8 cellular contexts compared by ENCODE assay signal in the genomic region with DNA sequence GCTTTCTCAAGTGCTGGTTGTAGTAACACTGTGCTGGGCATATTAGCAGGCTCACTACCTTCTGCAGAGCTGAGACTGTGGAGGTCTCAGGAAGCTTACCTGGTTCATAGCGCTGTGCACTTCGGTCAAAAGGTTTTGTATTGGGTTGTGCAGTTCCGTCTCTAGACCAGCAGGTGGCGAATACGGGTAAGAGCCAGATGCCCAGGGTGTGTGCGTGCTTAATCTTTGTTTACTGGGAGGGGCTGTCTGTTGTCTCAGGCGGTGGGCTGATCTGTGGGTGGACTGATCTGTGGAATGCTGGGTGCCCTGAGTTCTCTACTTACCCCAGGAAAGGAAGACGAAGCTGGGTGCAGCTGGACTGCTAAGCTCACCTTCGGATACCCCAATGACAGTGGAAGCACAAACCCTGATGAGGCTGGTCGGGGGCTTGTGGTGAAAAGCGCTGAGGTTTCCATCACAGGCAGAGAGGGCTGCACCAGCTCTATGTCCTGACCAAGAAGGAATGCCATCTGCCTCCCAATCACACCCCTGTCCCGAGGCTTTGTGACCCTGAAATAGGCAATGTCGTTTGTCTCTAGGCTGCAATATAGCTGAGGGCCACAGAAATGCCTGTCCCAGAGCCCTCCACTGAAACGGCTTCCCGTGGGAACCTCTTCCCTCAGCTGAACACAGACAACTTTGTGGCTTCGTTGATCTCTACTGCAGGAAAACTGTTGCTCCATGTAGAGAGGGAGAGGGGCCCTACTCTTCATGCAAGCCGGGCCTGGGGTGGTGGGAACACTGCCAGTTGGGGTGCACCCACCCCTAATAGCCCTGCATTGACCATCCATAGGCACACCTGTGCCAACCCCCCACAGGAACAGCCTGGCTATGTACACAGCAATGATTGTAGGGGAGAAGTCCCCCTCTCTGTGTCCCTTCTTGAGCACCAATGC. TPM values are rescaled to one million over a fixed set of nuclear protein-coding genes. Genes with fewer than 3 reads are reported as not detected.
A peak's percentile ranks its signal among the peaks of the same experiment; 100 is the strongest.
DNase-seq lines count a peak whose midpoint lies in the region; ATAC-seq, FAIRE-seq and TF ChIP-seq lines count a peak whose summit lies in the region.

No MANE protein-coding gene starts in this region.

- in situ Hi-C loops in SK-MEL-5 (cut with HindIII; ENCODE audit: low pct_unique_long_range_greater_than_20kb, low sequenced_read_pairs): no loop called here

- no peak overlapping the region for H3K27ac ChIP-seq in pancreas
- H3K27ac ChIP-seq in tibial artery: no peak overlapping the region

- no peak for FAIRE-seq in pancreas (lab: Jason Lieb, UNC)

- peaks cover 3% of the 10 kb centered on the region for H3K27me3 Mint-ChIP-seq in activated naive CD4-positive, alpha-beta T cell treated with anti-CD3 and anti-CD28 coated beads, Interleukin-2, amount 10 ng/mL, durations not matched to agents 7 days and 5 days
- peaks cover 6% of the 10 kb centered on the region for H3K27me3 Mint-ChIP-seq in glutamatergic neuron (ENCODE audit: unreplicated experiment)

- TF ChIP-seq CTCF in glutamatergic neuron (IDR thresholded peaks at IDR 0.05; ENCODE audit: partially characterized antibody, unreplicated experiment) (peak; percentile 97), pancreas (IDR thresholded peaks at IDR 0.05) (peak; percentile 81 to 91 (median 88)), tibial artery (IDR thresholded peaks at IDR 0.05) (peak; percentile 92 to 93)

- ATAC-seq in GM21786 (IDR thresholded peaks at IDR 0.05; ENCODE audit: unreplicated experiment) (peak; percentile 89), pancreas (peak; percentile 87 to 99 (median 99))

- peaks cover 0 to 6% (median 5%) of the 10 kb centered on the region in 3 donors for H3K4me1 ChIP-seq in pancreas
- peaks cover 0 to 11% (median 7%) of the 10 kb centered on the region in 4 donors for H3K4me1 ChIP-seq in tibial artery

- H3K27ac Mint-ChIP-seq in activated naive CD4-positive, alpha-beta T cell treated with anti-CD3 and anti-CD28 coated beads, Interleukin-2, amount 10 ng/mL, durations not matched to agents 7 days and 5 days: no peak overlapping the region
- peak overlapping the region; percentile 79 for H3K27ac Mint-ChIP-seq in glutamatergic neuron (ENCODE audit: unreplicated experiment)

- 24 to 27% methylated on average over 17 of the region's 17 CpGs for WGBS in pancreas, 2 donors

- no peaks in the 10 kb centered on the region for H3K9me3 Mint-ChIP-seq in activated naive CD4-positive, alpha-beta T cell treated with anti-CD3 and anti-CD28 coated beads, Interleukin-2, amount 10 ng/mL, durations not matched to agents 7 days and 5 days
- peaks cover 7% of the 10 kb centered on the region for H3K9me3 Mint-ChIP-seq in glutamatergic neuron (ENCODE audit: unreplicated experiment)

- CTCF ChIA-PET in activated naive CD4-positive, alpha-beta T cell treated with anti-CD3 and anti-CD28 coated beads, Interleukin-2, amount 10 ng/mL, durations not matched to agents 7 days and 5 days (lab: Charles Lee): interaction anchor here (0.6 to 3.9 kb wide), 29 partner anchors 13 to 1227 kb away, joined by 3 to 42 read pairs (median 3); partner anchors contain the start of genes FAM117B and ICA1L

- H3K9me3 ChIP-seq in pancreas (no peaks in the 10 kb centered on the region), tibial artery (peaks cover 0 to 3% (median 0%) of the 10 kb centered on the region in 3 donors)

- H3K27me3 ChIP-seq in pancreas: no peaks in the 10 kb centered on the region
- no peaks in the 10 kb centered on the region for H3K27me3 ChIP-seq in tibial artery

- intact Hi-C loops in pancreas (cut with DNase I) (no loop called here), tibial artery (cut with DNase I; ENCODE audit: low total_unique reads) (loop anchor here (2.0 kb wide), 1 partner anchor 282 kb away; the partner anchor contains the start of gene ICA1L)

- H3K4me3 Mint-ChIP-seq in activated naive CD4-positive, alpha-beta T cell treated with anti-CD3 and anti-CD28 coated beads, Interleukin-2, amount 10 ng/mL, durations not matched to agents 7 days and 5 days: no peak overlapping the region
- no peak overlapping the region for H3K4me3 Mint-ChIP-seq in glutamatergic neuron (ENCODE audit: unreplicated experiment)

- no peaks in the 10 kb centered on the region for H3K36me3 Mint-ChIP-seq in activated naive CD4-positive, alpha-beta T cell treated with anti-CD3 and anti-CD28 coated beads, Interleukin-2, amount 10 ng/mL, durations not matched to agents 7 days and 5 days
- peaks cover 3% of the 10 kb centered on the region for H3K36me3 Mint-ChIP-seq in glutamatergic neuron (ENCODE audit: unreplicated experiment)

- H3K36me3 ChIP-seq in pancreas: no peaks in the 10 kb centered on the region
- H3K36me3 ChIP-seq in tibial artery: no peaks in the 10 kb centered on the region

- DNase-seq in DMS53 treated with DMSO at 0.1 percent for 48 hours (lab: John Stamatoyannopoulos, UW; ENCODE audit: unreplicated experiment) (peak; percentile 72), MV-4-11 (lab: John Stamatoyannopoulos, UW) (peak; percentile 45), SK-MEL-5 (ENCODE audit: low read depth, low spot score) (peak; percentile 80), glutamatergic neuron (peak; percentile 69), pancreas (peak; percentile 39 to 72 (median 64)), tibial artery (peak; percentile 60 to 73)
- peak; percentile 77 for DNase-seq in activated naive CD4-positive, alpha-beta T cell treated with anti-CD3 and anti-CD28 coated beads, Interleukin-2, amount 10 ng/mL, durations not matched to agents 7 days and 5 days

- H3K4me3 ChIP-seq in pancreas (no peak overlapping the region), tibial artery (peak overlapping the region in 1 of 2 donors; percentile 40)

- peaks cover 11% of the 10 kb centered on the region for H3K4me1 Mint-ChIP-seq in activated naive CD4-positive, alpha-beta T cell treated with anti-CD3 and anti-CD28 coated beads, Interleukin-2, amount 10 ng/mL, durations not matched to agents 7 days and 5 days
- H3K4me1 Mint-ChIP-seq in glutamatergic neuron (ENCODE audit: low read depth, unreplicated experiment): peaks cover 2% of the 10 kb centered on the region

RNA-seq across cellular contexts. Expression of gene FAM117B, which starts 45.9 kb away (rescaled TPM):
- 2.4 and 3.7 TPM in 2 replicates for total RNA-seq in SK-MEL-5 (2014; rRNA removed; shearing (Covaris generic))
- 4.1 and 4.9 TPM in 2 replicates for polyA plus RNA-seq in SK-MEL-5 (2015; cell fraction: cytosol; rRNA removed)
- polyA plus RNA-seq in SK-MEL-5 (2015; cell fraction: nucleus; rRNA removed): 1.6 and 3.1 TPM in 2 replicates
- total RNA-seq in glutamatergic neuron (ENCODE audit: unreplicated experiment) (28.9 TPM), pancreas (10 to 100 TPM in 1 of 6 donors, 1 to 10 TPM in 5; 3.9 to 12.4 (median 6.6) TPM)
- polyA plus RNA-seq in pancreas: 1 to 10 TPM; 2.5 to 3.0 TPM
